8 cellular contexts compared by ENCODE assay signal in the genomic region with DNA sequence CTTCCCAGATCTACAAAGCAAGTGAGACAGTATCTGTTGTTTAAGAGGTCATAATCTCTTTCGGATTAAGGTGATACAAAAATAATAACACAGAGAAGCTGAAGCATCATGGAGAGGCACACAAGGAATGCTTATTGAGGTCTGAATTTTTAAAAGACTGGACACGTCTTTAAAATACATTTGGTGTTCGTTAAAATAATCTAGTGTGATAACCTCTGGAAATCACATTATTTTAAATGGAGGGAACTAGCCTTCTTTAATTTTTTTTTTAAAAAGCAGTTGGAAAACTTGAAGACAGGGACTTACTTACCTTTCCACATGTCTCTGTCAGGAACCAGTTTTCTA. TPM values are rescaled to one million over a fixed set of nuclear protein-coding genes. Genes with fewer than 3 reads are reported as not detected.
DNase-seq lines count a peak whose midpoint lies in the region; ATAC-seq, FAIRE-seq and TF ChIP-seq lines count a peak whose summit lies in the region.

No MANE protein-coding gene starts in this region.

- H3K36me3 Mint-ChIP-seq in CD14-positive monocyte (peaks cover 4 to 10% of the 10 kb centered on the region in 2 donors), natural killer cell (peaks cover 7% of the 10 kb centered on the region)

- no peaks in the 10 kb centered on the region for H3F3A ChIP-seq in Loucy (ENCODE audit: low read depth)

- H2AFZ ChIP-seq in Loucy (ENCODE audit: low read length) = peak overlapping the region; percentile 85

- H3K4me1 ChIP-seq in Loucy (ENCODE audit: insufficient read depth, low read length, poor library complexity, severe bottlenecking) (peaks cover 36% of the 10 kb centered on the region), ectodermal cell (ENCODE audit: control insufficient read depth, insufficient read depth, low read length) (peaks cover 9% of the 10 kb centered on the region), small intestine (ENCODE audit: control insufficient read depth in 2 of 2, insufficient read depth in 1 of 2, low read depth in 1 of 2, low read length in 1 of 2) (no peaks in the 10 kb centered on the region)

- peaks cover 31% of the 10 kb centered on the region for H3K79me2 ChIP-seq in Loucy (ENCODE audit: insufficient read depth, low read length)

- H3K27ac Mint-ChIP-seq in CD14-positive monocyte (peak overlapping the region in 1 of 7 donors; percentile 18), natural killer cell (no peak overlapping the region)

- H3K27me3 ChIP-seq in Loucy (ENCODE audit: insufficient read depth, low read length, poor library complexity, severe bottlenecking) (no peaks in the 10 kb centered on the region), ectodermal cell (ENCODE audit: control insufficient read depth, insufficient read depth, low read length, poor library complexity, severe bottlenecking) (peaks cover 52% of the 10 kb centered on the region), small intestine (ENCODE audit: control insufficient read depth in 2 of 2, insufficient read depth in 2 of 2, low read length in 2 of 2) (no peaks in the 10 kb centered on the region)

- H3K4me3 Mint-ChIP-seq in CD14-positive monocyte (peak overlapping the region; percentile 99), natural killer cell (peak overlapping the region; percentile 96)

- H3K9me3 Mint-ChIP-seq in CD14-positive monocyte (peaks cover 0 to 18% (median 7%) of the 10 kb centered on the region in 7 donors), natural killer cell (no peaks in the 10 kb centered on the region)

- DNase-seq in CD14-positive monocyte (ENCODE audit: low spot score) (no peak), natural killer cell (no peak), small intestine (no peak), GOT3 (lab: John Stamatoyannopoulos, UW) (no peak)
- no peak for DNase-seq in stimulated activated CD4-positive, alpha-beta T cell treated with anti-CD3 and anti-CD28 coated beads, Interleukin-1b, Interleukin-23, amount 100 ng/mL, for 48 hours

- no peak for FAIRE-seq in small intestine (lab: Jason Lieb, UNC)

- H3K9ac ChIP-seq in Loucy (ENCODE audit: low read depth, low read length, poor library complexity, severe bottlenecking) = peak overlapping the region; percentile 78

- intact Hi-C loops in CD14-positive monocyte (cut with micrococcal nuclease) (no loop called here), natural killer cell (cut with micrococcal nuclease) (loop anchor here (10.0 kb wide), 1 partner anchor 248 kb away; a partner anchor contains a TSS)

- no peak overlapping the region for H3K27ac ChIP-seq in ectodermal cell (ENCODE audit: insufficient read depth, low read depth, low read length, poor library complexity, severe bottlenecking)
- no peak overlapping the region for H3K27ac ChIP-seq in small intestine (ENCODE audit: low read depth in 1 of 2, low read length in 1 of 2)

- peaks cover 30 to 37% (median 34%) of the 10 kb centered on the region in 3 donors for H3K27me3 Mint-ChIP-seq in CD14-positive monocyte (ENCODE audit: low read depth in 3 of 3)
- peaks cover 42% of the 10 kb centered on the region in 2 donors for H3K27me3 Mint-ChIP-seq in natural killer cell (ENCODE audit: low read depth in 2 of 2)

- H3K9me3 ChIP-seq in Loucy (ENCODE audit: insufficient read depth, low read depth, low read length) = peaks cover 11% of the 10 kb centered on the region; the same call in 1 of the 2 replicates
- H3K9me3 ChIP-seq in ectodermal cell (ENCODE audit: control insufficient read depth, low read length) = no peaks in the 10 kb centered on the region
- no peaks in the 10 kb centered on the region for H3K9me3 ChIP-seq in small intestine (ENCODE audit: control insufficient read depth, low read depth)

- H3K36me3 ChIP-seq in Loucy (ENCODE audit: insufficient read depth, low read length) = no peaks in the 10 kb centered on the region
- no peaks in the 10 kb centered on the region for H3K36me3 ChIP-seq in ectodermal cell (ENCODE audit: control insufficient read depth, insufficient read depth, low read length)
- no peaks in the 10 kb centered on the region for H3K36me3 ChIP-seq in small intestine (ENCODE audit: control insufficient read depth in 2 of 2, insufficient read depth in 2 of 2, low read length in 2 of 2)

- H3K9me2 ChIP-seq in Loucy (replicated peaks; ENCODE audit: low read depth, low read length) = no peaks in the 10 kb centered on the region

- ATAC-seq in natural killer cell = no peak
- ATAC-seq in HG02571 (IDR thresholded peaks at IDR 0.05; ENCODE audit: unreplicated experiment) = no peak

- H4K20me1 ChIP-seq in Loucy (ENCODE audit: insufficient read depth, low read length, poor library complexity, severe bottlenecking) = peaks cover 20% of the 10 kb centered on the region

- 92 to 97% methylated on average over 3 of the region's 3 CpGs for WGBS in ectodermal cell, 2 experiments
- WGBS in small intestine, 3 donors = 9 to 51% (median 29%) methylated on average over 3 of the region's 3 CpGs

- TF ChIP-seq CTCF in CD14-positive monocyte (IDR thresholded peaks at IDR 0.05) (no peak), Loucy (conservative IDR thresholded peaks at IDR 0.05; ENCODE audit: low read length) (no peak), natural killer cell (IDR thresholded peaks at IDR 0.05) (no peak)

- H3K4me3 ChIP-seq in Loucy (ENCODE audit: low read length, poor library complexity, severe bottlenecking) (peak overlapping the region; percentile 82), ectodermal cell (ENCODE audit: insufficient read depth, low read depth, low read length) (peak overlapping the region; percentile 82), small intestine (ENCODE audit: low read depth in 1 of 2, low read length in 2 of 2) (peak overlapping the region in 1 of 2 donors; percentile 85)

- peak overlapping the region; percentile 79 for H3K4me2 ChIP-seq in Loucy (ENCODE audit: low read depth, low read length, poor library complexity, severe bottlenecking)

- H3K4me1 Mint-ChIP-seq in CD14-positive monocyte = peaks cover 34% of the 10 kb centered on the region
- peaks cover 28 to 39% of the 10 kb centered on the region in 2 donors for H3K4me1 Mint-ChIP-seq in natural killer cell

RNA-seq across cellular contexts. Expression of a gene that starts 1.9 kb away (rescaled TPM):
- polyA plus RNA-seq in CD14-positive monocyte (under 1 TPM; 0.18 to 0.92 TPM), small intestine (10 to 100 TPM; 21.8 to 35.4 (median 35.3) TPM)
- 7.6 TPM for polyA plus RNA-seq in ectodermal cell (2013, experiment 1 of 4)
- 7.9 TPM for polyA plus RNA-seq in ectodermal cell (2013, experiment 2 of 4)
- polyA plus RNA-seq in ectodermal cell (2013, experiment 3 of 4) = 7.3 TPM
- 9.2 TPM for polyA plus RNA-seq in ectodermal cell (2013, experiment 4 of 4)
- 1 to 10 TPM; 2.0 to 5.6 (median 3.7) TPM for total RNA-seq in natural killer cell

Comparison
In these comparisons a context has a peak if more than half of its experiments do, and no peak if none do; other contexts are left out.
1. RNA of a gene that starts 1.9 kb away (polyA plus RNA-seq): 21.8 to 35.4 TPM in small intestine; 0.18 to 0.92 TPM in CD14-positive monocyte; every median in the first group is over 10 times any median in the second.